8 cellular contexts compared by ENCODE assay signal in the genomic region with DNA sequence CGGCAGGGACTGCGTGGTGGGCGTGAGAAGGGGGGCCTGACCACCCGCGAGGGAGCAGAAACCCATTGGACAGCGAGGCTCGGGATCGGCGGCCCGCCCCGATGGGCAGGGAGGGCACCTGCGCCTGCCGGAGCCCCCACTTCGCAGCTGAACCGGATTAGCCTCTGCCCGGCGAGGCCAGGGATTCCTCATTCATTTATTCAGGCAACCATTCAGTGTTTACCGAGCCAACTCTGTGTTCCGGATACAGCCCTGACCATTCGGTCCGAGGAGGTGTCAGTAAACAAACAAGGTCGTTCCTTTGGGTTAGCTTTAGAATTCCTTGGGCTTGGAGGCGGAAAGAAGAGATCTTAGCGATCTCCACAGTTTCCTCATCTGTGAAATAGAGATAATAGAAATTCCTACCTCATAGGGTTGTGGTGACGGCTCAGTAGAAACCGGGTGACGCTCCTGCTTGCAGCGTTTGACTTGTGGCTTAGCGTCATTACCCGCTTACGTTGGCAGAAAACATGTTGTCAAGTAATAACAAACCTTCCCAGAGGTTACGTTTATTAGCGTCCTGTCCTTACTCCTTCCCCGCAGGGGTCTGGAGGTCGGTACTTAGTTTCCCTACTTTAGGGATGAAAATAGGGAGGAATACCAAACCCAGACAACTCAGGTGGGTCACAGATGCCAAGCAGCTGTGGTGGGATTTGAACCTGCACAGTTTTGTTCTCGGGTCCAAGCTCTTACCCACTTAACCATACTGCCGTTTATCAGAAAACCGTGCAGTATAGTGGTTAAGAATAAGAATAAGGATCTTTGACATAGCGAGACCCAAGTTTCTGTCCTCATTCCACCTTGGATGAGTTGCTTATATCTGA. TPM values are rescaled to one million over a fixed set of nuclear protein-coding genes. Genes with fewer than 3 reads are reported as not detected.
DNase-seq lines count a peak whose midpoint lies in the region; ATAC-seq and TF ChIP-seq lines count a peak whose summit lies in the region.

No MANE protein-coding gene starts in this region.

- peaks cover 59% of the 10 kb centered on the region for H3K79me2 ChIP-seq in DOHH2 (ENCODE audit: control insufficient read depth, low read length)

- H3K27me3 ChIP-seq in DOHH2 (ENCODE audit: control insufficient read depth, low read length), result no peaks in the 10 kb centered on the region
- H3K27me3 ChIP-seq in thoracic aorta (replicated peaks; ENCODE audit: insufficient read depth), result no peaks in the 10 kb centered on the region

- no peaks in the 10 kb centered on the region for H3K27me3 Mint-ChIP-seq in activated naive CD8-positive, alpha-beta T cell
- H3K27me3 Mint-ChIP-seq in glutamatergic neuron (ENCODE audit: unreplicated experiment) (peaks cover 18% of the 10 kb centered on the region), osteocyte (ENCODE audit: unreplicated experiment) (no peaks in the 10 kb centered on the region)

- no peaks in the 10 kb centered on the region for H3K9me3 Mint-ChIP-seq in activated naive CD8-positive, alpha-beta T cell (ENCODE audit: low read depth)
- H3K9me3 Mint-ChIP-seq in glutamatergic neuron (ENCODE audit: unreplicated experiment) (peaks cover 17% of the 10 kb centered on the region), osteocyte (ENCODE audit: unreplicated experiment) (no peaks in the 10 kb centered on the region)

- H3K27ac ChIP-seq in DOHH2 (ENCODE audit: low read depth, low read length), result peak overlapping the region; percentile 61
- H3K27ac ChIP-seq in HEK293 (ENCODE audit: extremely low read depth, low read depth, low read length), result peak overlapping the region; percentile 88
- peak overlapping the region; percentile 85 for H3K27ac ChIP-seq in SK-N-MC
- H3K27ac ChIP-seq in thoracic aorta, result peak overlapping the region; percentile 88 to 90

- H3K36me3 Mint-ChIP-seq in activated naive CD8-positive, alpha-beta T cell, result no peaks in the 10 kb centered on the region
- peaks cover 5% of the 10 kb centered on the region for H3K36me3 Mint-ChIP-seq in glutamatergic neuron (ENCODE audit: unreplicated experiment)
- H3K36me3 Mint-ChIP-seq in osteocyte (ENCODE audit: unreplicated experiment), result peaks cover 4% of the 10 kb centered on the region

- H3K4me1 Mint-ChIP-seq in activated naive CD8-positive, alpha-beta T cell (ENCODE audit: low read depth), result peaks cover 46% of the 10 kb centered on the region
- H3K4me1 Mint-ChIP-seq in glutamatergic neuron (ENCODE audit: low read depth, unreplicated experiment) (peaks cover 17% of the 10 kb centered on the region), osteocyte (ENCODE audit: unreplicated experiment) (peaks cover 18% of the 10 kb centered on the region)

- peak overlapping the region; percentile 99 for H3K27ac Mint-ChIP-seq in activated naive CD8-positive, alpha-beta T cell
- H3K27ac Mint-ChIP-seq in glutamatergic neuron (ENCODE audit: unreplicated experiment) (peak overlapping the region; percentile 93), osteocyte (ENCODE audit: unreplicated experiment) (peak overlapping the region; percentile 92)

- H3K4me1 ChIP-seq in DOHH2 (ENCODE audit: control insufficient read depth, low read length), result peaks cover 28% of the 10 kb centered on the region
- H3K4me1 ChIP-seq in HEK293 (ENCODE audit: control insufficient read depth, insufficient read depth, low read length), result no peaks in the 10 kb centered on the region
- H3K4me1 ChIP-seq in thoracic aorta (ENCODE audit: control insufficient read depth in 1 of 2, low read depth in 2 of 2), result peaks cover 0 to 21% of the 10 kb centered on the region in 2 donors

- no peaks in the 10 kb centered on the region for H3K9me3 ChIP-seq in DOHH2 (ENCODE audit: control insufficient read depth, insufficient read depth, low read length)
- H3K9me3 ChIP-seq in HEK293 (ENCODE audit: control insufficient read depth, insufficient read depth, low read depth, low read length), result no peaks in the 10 kb centered on the region
- H3K9me3 ChIP-seq in SK-N-MC (ENCODE audit: low read depth, low read length), result no peaks in the 10 kb centered on the region
- H3K9me3 ChIP-seq in thoracic aorta, result no peaks in the 10 kb centered on the region

- peaks cover 7% of the 10 kb centered on the region for H4K20me1 ChIP-seq in DOHH2 (ENCODE audit: control insufficient read depth, insufficient read depth, low read depth, low read length)

- H3K4me3 ChIP-seq in DOHH2 (ENCODE audit: low read length), result peak overlapping the region; percentile 82
- peak overlapping the region; percentile 98 for H3K4me3 ChIP-seq in HEK293 (ENCODE audit: low read depth, low read length)
- peak overlapping the region; percentile 85 for H3K4me3 ChIP-seq in SK-N-MC
- H3K4me3 ChIP-seq in thoracic aorta, result peak overlapping the region; percentile 93

- peak; percentile 92 for DNase-seq in MV-4-11 (lab: John Stamatoyannopoulos, UW)
- peak; percentile 87 for DNase-seq in SK-N-MC (ENCODE audit: low read depth, low spot score)
- DNase-seq in glutamatergic neuron, result peak; percentile 72
- peak; percentile 93 for DNase-seq in osteocyte (ENCODE audit: extremely low spot score, unreplicated experiment)
- DNase-seq in thoracic aorta (ENCODE audit: low spot score), result peak; percentile 19

- peak; percentile 56 for ATAC-seq in thoracic aorta (ENCODE audit: insufficient number of reproducible peaks, low FRiP score, low read depth)

- peaks cover 13% of the 10 kb centered on the region for H3F3A ChIP-seq in DOHH2 (ENCODE audit: control insufficient read depth, insufficient read depth)

- peak overlapping the region; percentile 98 for H3K4me3 Mint-ChIP-seq in activated naive CD8-positive, alpha-beta T cell
- H3K4me3 Mint-ChIP-seq in glutamatergic neuron (ENCODE audit: unreplicated experiment), result peak overlapping the region; percentile 95
- H3K4me3 Mint-ChIP-seq in osteocyte (ENCODE audit: unreplicated experiment), result peak overlapping the region; percentile 89

- peak overlapping the region; percentile 79 for H3K4me2 ChIP-seq in DOHH2 (ENCODE audit: low read length)

- TF ChIP-seq CTCF in DOHH2 (IDR thresholded peaks at IDR 0.05; ENCODE audit: low read depth, low read length, poor library complexity, severe bottlenecking) (no peak), HEK293 (tag by site-specific recombination; IDR thresholded peaks at IDR 0.05) (no peak), glutamatergic neuron (IDR thresholded peaks at IDR 0.05; ENCODE audit: partially characterized antibody, unreplicated experiment) (no peak), osteocyte (IDR thresholded peaks at IDR 0.05) (no peak), thoracic aorta (IDR thresholded peaks at IDR 0.05) (no peak)

- POLR2A ChIA-PET in HEK293 (lab: Yijun Ruan, JAX), result interaction anchor here (1.1 to 1.7 kb wide), 3 partner anchors 92 to 107 kb away, joined by 7 to 9 read pairs (median 7); a partner anchor contains a TSS

- H3K36me3 ChIP-seq in DOHH2 (ENCODE audit: control insufficient read depth, low read length) (peaks cover 47% of the 10 kb centered on the region), HEK293 (ENCODE audit: control insufficient read depth in 2 of 2, insufficient read depth in 1 of 2, low read length in 2 of 2) (peaks cover 8 to 16% of the 10 kb centered on the region in 2 experiments; a peak in 2 of 3 replicates), SK-N-MC (ENCODE audit: insufficient read depth, low read length) (peaks cover 7% of the 10 kb centered on the region; the same call in 1 of the 2 replicates), thoracic aorta (no peaks in the 10 kb centered on the region)

- H3K9me2 ChIP-seq in DOHH2 (replicated peaks; ENCODE audit: control insufficient read depth, low read length), result no peaks in the 10 kb centered on the region

- H3K9ac ChIP-seq in SK-N-MC (ENCODE audit: insufficient read length), result peak overlapping the region; percentile 95

- CTCF ChIA-PET in HEK293 (lab: Yijun Ruan, JAX), result interaction anchor here (0.6 to 1.8 kb wide), 2 partner anchors 101 to 103 kb away, joined by 3 to 9 read pairs; no protein-coding TSS in a partner anchor

TF ChIP-seq in HEK293, 187 proteins besides CTCF, POLR2A, EP300 and RAD21 (continues in another document):
- TF ChIP-seq ZNF596 (tag by site-specific recombination; IDR thresholded peaks at IDR 0.05), result no peak
- peak; percentile 99 for TF ChIP-seq ZNF629 (tag by site-specific recombination; IDR thresholded peaks at IDR 0.05)
- TF ChIP-seq, protein P1, sequence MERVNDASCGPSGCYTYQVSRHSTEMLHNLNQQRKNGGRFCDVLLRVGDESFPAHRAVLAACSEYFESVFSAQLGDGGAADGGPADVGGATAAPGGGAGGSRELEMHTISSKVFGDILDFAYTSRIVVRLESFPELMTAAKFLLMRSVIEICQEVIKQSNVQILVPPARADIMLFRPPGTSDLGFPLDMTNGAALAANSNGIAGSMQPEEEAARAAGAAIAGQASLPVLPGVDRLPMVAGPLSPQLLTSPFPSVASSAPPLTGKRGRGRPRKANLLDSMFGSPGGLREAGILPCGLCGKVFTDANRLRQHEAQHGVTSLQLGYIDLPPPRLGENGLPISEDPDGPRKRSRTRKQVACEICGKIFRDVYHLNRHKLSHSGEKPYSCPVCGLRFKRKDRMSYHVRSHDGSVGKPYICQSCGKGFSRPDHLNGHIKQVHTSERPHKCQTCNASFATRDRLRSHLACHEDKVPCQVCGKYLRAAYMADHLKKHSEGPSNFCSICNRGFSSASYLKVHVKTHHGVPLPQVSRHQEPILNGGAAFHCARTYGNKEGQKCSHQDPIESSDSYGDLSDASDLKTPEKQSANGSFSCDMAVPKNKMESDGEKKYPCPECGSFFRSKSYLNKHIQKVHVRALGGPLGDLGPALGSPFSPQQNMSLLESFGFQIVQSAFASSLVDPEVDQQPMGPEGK (tag by site-specific recombination; IDR thresholded peaks at IDR 0.05), result no peak
- TF ChIP-seq ZNF501 (tag by site-specific recombination; IDR thresholded peaks at IDR 0.05), result peak; percentile 90
- TF ChIP-seq ZNF664 (tag by site-specific recombination; IDR thresholded peaks at IDR 0.05), result no peak
- TF ChIP-seq, protein P2, sequence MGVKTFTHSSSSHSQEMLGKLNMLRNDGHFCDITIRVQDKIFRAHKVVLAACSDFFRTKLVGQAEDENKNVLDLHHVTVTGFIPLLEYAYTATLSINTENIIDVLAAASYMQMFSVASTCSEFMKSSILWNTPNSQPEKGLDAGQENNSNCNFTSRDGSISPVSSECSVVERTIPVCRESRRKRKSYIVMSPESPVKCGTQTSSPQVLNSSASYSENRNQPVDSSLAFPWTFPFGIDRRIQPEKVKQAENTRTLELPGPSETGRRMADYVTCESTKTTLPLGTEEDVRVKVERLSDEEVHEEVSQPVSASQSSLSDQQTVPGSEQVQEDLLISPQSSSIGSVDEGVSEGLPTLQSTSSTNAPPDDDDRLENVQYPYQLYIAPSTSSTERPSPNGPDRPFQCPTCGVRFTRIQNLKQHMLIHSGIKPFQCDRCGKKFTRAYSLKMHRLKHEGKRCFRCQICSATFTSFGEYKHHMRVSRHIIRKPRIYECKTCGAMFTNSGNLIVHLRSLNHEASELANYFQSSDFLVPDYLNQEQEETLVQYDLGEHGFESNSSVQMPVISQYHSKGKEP (tag by site-specific recombination; IDR thresholded peaks at IDR 0.05), result peak; percentile 79
- TF ChIP-seq ZNF530 (tag by site-specific recombination; IDR thresholded peaks at IDR 0.05; ENCODE audit: low read depth), result no peak
- TF ChIP-seq ZNF302 (tag by site-specific recombination; IDR thresholded peaks at IDR 0.05; ENCODE audit: low read depth), result no peak

RNA-seq across cellular contexts. Expression of a gene that starts 0.9 kb away (rescaled TPM):
- 31.5 TPM for total RNA-seq in glutamatergic neuron (ENCODE audit: unreplicated experiment)
- 34.4 and 44.1 TPM in 2 replicates for total RNA-seq in osteocyte
- 100 to 1,000 TPM in 1 of 2 donors, 10 to 100 TPM in 1; 62.9 to 112 TPM for total RNA-seq in thoracic aorta

Comparison
In these comparisons a context has a peak if more than half of its experiments do, and no peak if none do; other contexts are left out.
1. Peak in every context shown above with its lines: DNase-seq, ATAC-seq, H3K4me3 ChIP-seq and H3K27ac ChIP-seq.
2. DNase-seq: peak in every context shown above with its lines; median percentile 93 in osteocyte; 92 in MV-4-11; 87 in SK-N-MC; 72 in glutamatergic neuron; 19 in thoracic aorta.